8 cellular contexts compared by ENCODE assay signal in genomic region chr4:139301143-139301820, GRCh38. TPM values are rescaled to one million over a fixed set of nuclear protein-coding genes. Genes with fewer than 3 reads are reported as not detected.
A peak's percentile ranks its signal among the peaks of the same experiment; 100 is the strongest.
DNase-seq lines count a peak whose midpoint lies in the region; ATAC-seq and TF ChIP-seq lines count a peak whose summit lies in the region.

NAA15 (plus strand) TSS chr4:139301505; CDS start chr4:139301778, 273 bp downstream.

- H4K20me1 ChIP-seq in IMR-90 (ENCODE audit: insufficient read depth, low read length): peaks cover 35% of the 10 kb centered on the region

- 0 out of 2 replicates have a peak, but pooled peaks cover 1% of the 10 kb centered on the region for H3K9me1 ChIP-seq in IMR-90 (ENCODE audit: insufficient read depth, low read length)

- BruUV-seq in IMR-90 (replicated peaks; lab: Mats Ljungman, UMichigan): no TSS peak

- dilution Hi-C loops in IMR-90 (cut with HindIII; ENCODE audit: low sequenced_read_pairs, unreplicated experiment): no loop called here

- H3K4me2 ChIP-seq in IMR-90 (ENCODE audit: low read depth, low read length): peak within 1 kb of the TSS; percentile 90

- H3K9ac ChIP-seq in IMR-90 (ENCODE audit: low read depth, low read length): peak within 1 kb of the TSS; percentile 89

- peak within 1 kb of the TSS; percentile 91 for H3K4ac ChIP-seq in IMR-90 (ENCODE audit: low read depth, low read length)

- peak within 1 kb of the TSS; percentile 70 for H2BK120ac ChIP-seq in IMR-90 (ENCODE audit: low read depth, low read length)

- peak within 1 kb of the TSS; percentile 95 for H2AFZ ChIP-seq in IMR-90 (replicated peaks; ENCODE audit: low read length, poor library complexity)

- H2BK20ac ChIP-seq in IMR-90 (ENCODE audit: low read depth, low read length): peak within 1 kb of the TSS; percentile 35; the same call in 1 of the 2 replicates

- ATAC-seq in GM21528 (IDR thresholded peaks at IDR 0.05; ENCODE audit: low FRiP score, unreplicated experiment) (peak; percentile 88), IMR-90 (ENCODE audit: low read depth) (peak; percentile 93)

- peak within 1 kb of the TSS; percentile 63 for H4K91ac ChIP-seq in IMR-90 (ENCODE audit: insufficient read depth, low read depth, low read length)

- H3K4me3 ChIP-seq in IMR-90 (ENCODE audit: insufficient read depth, low read depth, low read length): peak within 1 kb of the TSS; percentile 75
- peak within 1 kb of the TSS; percentile 92 for H3K4me3 ChIP-seq in mononuclear cell (ENCODE audit: low read length)

- no peaks in the 10 kb centered on the region for H3K9me3 ChIP-seq in IMR-90 (ENCODE audit: control insufficient read depth, insufficient read depth, low read length)
- H3K9me3 ChIP-seq in mononuclear cell (ENCODE audit: low read depth, low read length): no peaks in the 10 kb centered on the region

- H2AK9ac ChIP-seq in IMR-90 (replicated peaks; ENCODE audit: low read depth, low read length, poor library complexity): peak within 1 kb of the TSS; percentile 93

- TF ChIP-seq POLR2A in IMR-90 (IDR thresholded peaks at IDR 0.05; ENCODE audit: low read depth, low read length): peak; percentile 77

- H3K36me3 ChIP-seq in IMR-90 (ENCODE audit: control insufficient read depth, insufficient read depth, low read length): 0 out of 2 replicates have a peak, but pooled peaks cover 1% of the 10 kb centered on the region

- TF ChIP-seq RAD21 in IMR-90 (IDR thresholded peaks at IDR 0.05; ENCODE audit: low read length): no peak

- TF ChIP-seq CTCF in IMR-90 (conservative IDR thresholded peaks at IDR 0.05; ENCODE audit: low read depth, low read length): no peak

- peak within 1 kb of the TSS; percentile 67 for H4K5ac ChIP-seq in IMR-90 (ENCODE audit: low read depth, low read length)

- H3K79me1 ChIP-seq in IMR-90 (ENCODE audit: low read depth in 1 of 2, low read length in 2 of 2): peaks cover 8 to 31% of the 10 kb centered on the region in 2 experiments; a peak in 3 of 4 replicates

- H3K23ac ChIP-seq in IMR-90 (ENCODE audit: low read depth, low read length): peak within 1 kb of the TSS; percentile 95

- H3K14ac ChIP-seq in IMR-90 (replicated peaks; ENCODE audit: low read depth, low read length): peak within 1 kb of the TSS; percentile 93

- H3K18ac ChIP-seq in IMR-90 (ENCODE audit: low read depth, low read length): peak within 1 kb of the TSS; percentile 82

- intact Hi-C loops in IMR-90 (cut with micrococcal nuclease): loop anchor here (5.0 kb wide), 1 partner anchor 219 kb away; no protein-coding TSS in a partner anchor

- CTCF ChIA-PET in IMR-90 (lab: Yijun Ruan, JAX): interaction anchor here (1.0 to 1.6 kb wide), 3 partner anchors 15 to 30 kb away, joined by 3 to 4 read pairs (median 3); no protein-coding TSS in a partner anchor

- WGBS in IMR-90 (ENCODE audit: extremely low coverage in 2 of 2, insufficient read length in 1 of 2), 2 experiments: 1% methylated on average over 24 of the region's 59 CpGs; no CpG with 5 or more reads in 1 of the 2 experiments

- H3K56ac ChIP-seq in IMR-90 (ENCODE audit: extremely low read depth, insufficient read depth, low read length): peak within 1 kb of the TSS; percentile 93

- peak within 1 kb of the TSS; percentile 86 for H3K27ac ChIP-seq in IMR-90 (ENCODE audit: insufficient read depth, low read length)

- peak within 1 kb of the TSS; percentile 66 to 91 for H4K8ac ChIP-seq in IMR-90 (ENCODE audit: low read depth in 2 of 2, low read length in 2 of 2)

- peak within 1 kb of the TSS; percentile 81 for H2AK5ac ChIP-seq in IMR-90 (ENCODE audit: low read depth, low read length)

- DNase-seq in DMS 273 (lab: John Stamatoyannopoulos, UW; ENCODE audit: unreplicated experiment) (peak; percentile 98), IMR-90 (peak; percentile 97), OCI-M1 (lab: John Stamatoyannopoulos, UW) (peak; percentile 99), activated T-cell treated with anti-CD3 and anti-CD28 coated beads for 24 hours (ENCODE audit: low read depth) (peak; percentile 98), epidermal melanocyte (ENCODE audit: insufficient read length, low spot score) (peak; percentile 88)
- DNase-seq in stimulated activated CD8-positive, alpha-beta memory T cell treated with anti-CD3 and anti-CD28 coated beads, Interleukin-4, amount 100 ng/mL, for 1 hour (ENCODE audit: low read depth in 2 of 2, low spot score in 1 of 2): peak; percentile 92 to 97

- H3K27me3 ChIP-seq in IMR-90 (ENCODE audit: control insufficient read depth, insufficient read depth, low read length) (no peaks in the 10 kb centered on the region), mononuclear cell (ENCODE audit: insufficient read depth, low read length) (no peaks in the 10 kb centered on the region)

- H3K4me1 ChIP-seq in IMR-90 (ENCODE audit: control insufficient read depth, insufficient read depth, low read length) (peaks cover 5% of the 10 kb centered on the region), mononuclear cell (ENCODE audit: insufficient read depth, low read length) (peaks cover 30% of the 10 kb centered on the region)

- H2BK5ac ChIP-seq in IMR-90 (ENCODE audit: low read depth, low read length, poor library complexity, severe bottlenecking): peak within 1 kb of the TSS; percentile 91

- H2BK15ac ChIP-seq in IMR-90 (ENCODE audit: low read depth, low read length): peak within 1 kb of the TSS; percentile 25; the same call in 2 of the 3 replicates

- POLR2A ChIA-PET in IMR-90 (lab: Charles Lee; ENCODE audit: unreplicated experiment): interaction anchor here (0.9 kb wide), 1 partner anchor 10 kb away, joined by 3 read pairs; no protein-coding TSS in a partner anchor

- in situ Hi-C loops in IMR-90 (cut with MboI; ENCODE audit: low sequenced_read_pairs): no loop called here

TF ChIP-seq in IMR-90, 13 proteins besides CTCF, POLR2A, EP300 and RAD21:
- TF ChIP-seq MXI1 (IDR thresholded peaks at IDR 0.05; ENCODE audit: borderline replicate concordance, low read depth, low read length): peak; percentile 91
- no peak for TF ChIP-seq RCOR1 (IDR thresholded peaks at IDR 0.05; ENCODE audit: insufficient replicate concordance, low read length)
- peak; percentile 62; the same call in 1 of the 2 replicates for TF ChIP-seq MAZ (IDR thresholded peaks at IDR 0.05; ENCODE audit: borderline replicate concordance, low read depth, low read length)
- TF ChIP-seq USF2 (IDR thresholded peaks at IDR 0.05; ENCODE audit: low read depth, low read length): peak; percentile 73

RNA-seq across cellular contexts. Expression of gene NAA15, which starts in this region (rescaled TPM):
- total RNA-seq in IMR-90 (2012; rRNA removed) (43.4 and 106 TPM in 2 replicates), mononuclear cell (61.9 TPM)
- polyA plus RNA-seq in IMR-90 (2012; rRNA removed): 8.7 and 11.0 TPM in 2 replicates
- 1.3 and 1.4 TPM in 2 replicates for polyA plus RNA-seq in IMR-90 (2012; cell fraction: cytosol; rRNA removed)
- 1.2 and 5.0 TPM in 2 replicates for polyA plus RNA-seq in IMR-90 (2012; cell fraction: nucleus; rRNA removed; ENCODE audit: low replicate concordance)

Comparison
In these comparisons a context has a peak if more than half of its experiments do, and no peak if none do; other contexts are left out.
1. Peak in every context shown above with its lines: DNase-seq, ATAC-seq, H3K4me3 ChIP-seq and H3K27ac ChIP-seq.